ENCODE assay signal across 1 cellular context in the genomic region with DNA sequence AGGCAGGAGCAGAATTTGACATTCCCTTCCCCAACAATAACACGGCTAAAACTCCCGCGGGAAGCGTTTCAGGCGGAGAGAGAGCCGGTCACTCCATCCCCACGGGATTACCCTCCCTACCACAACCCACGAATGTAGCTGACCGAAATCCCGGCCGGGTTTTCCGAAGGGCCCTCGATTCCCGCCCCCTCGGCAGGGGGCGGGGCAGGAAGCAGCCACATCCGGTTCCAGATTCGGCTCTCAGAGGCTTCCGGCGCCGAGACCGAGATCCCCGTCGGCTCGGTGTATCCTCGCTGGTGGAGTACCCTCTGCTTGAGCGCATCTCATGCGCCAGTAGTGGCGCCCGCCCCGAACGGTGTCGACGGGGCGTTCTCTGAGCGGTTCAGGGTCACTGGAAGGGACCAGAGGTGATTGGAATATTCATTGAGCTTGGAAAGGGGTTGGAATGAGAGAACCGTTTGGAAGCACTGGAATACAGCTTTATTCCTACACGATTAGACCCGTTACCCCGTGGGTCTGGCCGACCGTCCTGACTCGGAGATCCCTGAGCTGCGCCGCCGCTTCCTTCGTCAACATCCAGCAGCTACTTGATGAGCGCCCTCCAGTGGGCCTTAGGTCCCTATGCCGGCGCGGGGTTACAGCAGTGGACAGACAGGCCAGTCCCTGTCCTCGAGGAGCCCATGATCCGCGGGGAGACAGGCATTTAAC.
TF ChIP-seq lines count a peak whose summit lies in the region.

No MANE protein-coding gene starts in this region.

TF ChIP-seq in HepG2, 621 proteins besides CTCF, POLR2A, EP300 and RAD21 (continued from another document and continues in another):
- TF ChIP-seq ZBTB2 (CRISPR knock-in tag; IDR thresholded peaks at IDR 0.05; ENCODE audit: low read depth) (no peak; the same call in none of the 2 replicates), SOX5 (CRISPR knock-in tag; IDR thresholded peaks at IDR 0.05; ENCODE audit: borderline replicate concordance) (no peak), CHCHD3 (CRISPR knock-in tag; IDR thresholded peaks at IDR 0.05) (no peak; the same call in 1 of the 2 replicates), SAP130 (CRISPR knock-in tag; IDR thresholded peaks at IDR 0.05; ENCODE audit: low read depth) (peak; percentile 90), ZNF484 (CRISPR knock-in tag; IDR thresholded peaks at IDR 0.05; ENCODE audit: borderline replicate concordance, low read depth) (no peak), SP2 (CRISPR knock-in tag; IDR thresholded peaks at IDR 0.05) (peak; percentile 64), NFYB (CRISPR knock-in tag; IDR thresholded peaks at IDR 0.05) (peak; percentile 47), ZBTB3 (CRISPR knock-in tag; IDR thresholded peaks at IDR 0.05; ENCODE audit: borderline replicate concordance, low read depth) (peak; percentile 89), MAFG (CRISPR knock-in tag; IDR thresholded peaks at IDR 0.05) (no peak), ZNF639 (CRISPR knock-in tag; conservative IDR thresholded peaks at IDR 0.05) (peak; percentile 82), TEAD2 (CRISPR knock-in tag; IDR thresholded peaks at IDR 0.05) (no peak), ZFP1 (CRISPR knock-in tag; IDR thresholded peaks at IDR 0.05) (peak; percentile 81; the same call in 1 of the 2 replicates), SMAD3 (CRISPR knock-in tag; IDR thresholded peaks at IDR 0.05) (peak; percentile 85; the same call in 1 of the 2 replicates), KMT2B (CRISPR knock-in tag; IDR thresholded peaks at IDR 0.05) (peak; percentile 81), ISL2 (CRISPR knock-in tag; IDR thresholded peaks at IDR 0.05) (peak; percentile 47; the same call in 1 of the 2 replicates), TCF7L2 (IDR thresholded peaks at IDR 0.05; ENCODE audit: low read depth, low read length) (no peak), THAP9 (CRISPR knock-in tag; IDR thresholded peaks at IDR 0.05; ENCODE audit: borderline replicate concordance) (peak; percentile 88), PATZ1 (CRISPR knock-in tag; IDR thresholded peaks at IDR 0.05) (no peak), ZNF543 (CRISPR knock-in tag; IDR thresholded peaks at IDR 0.05) (0 out of 2 replicates have a peak, but pooled peaks have one; percentile 38), REL (CRISPR knock-in tag; conservative IDR thresholded peaks at IDR 0.05) (peak; percentile 92), RXRB (CRISPR knock-in tag; IDR thresholded peaks at IDR 0.05; ENCODE audit: borderline replicate concordance) (peak; percentile 54; the same call in 1 of the 2 replicates), STAT5B (CRISPR knock-in tag; IDR thresholded peaks at IDR 0.05) (peak; percentile 64; the same call in 1 of the 2 replicates), ZHX1 (CRISPR knock-in tag; IDR thresholded peaks at IDR 0.05; ENCODE audit: low read depth) (no peak), RCOR2 (CRISPR knock-in tag; IDR thresholded peaks at IDR 0.05) (peak; percentile 33; the same call in 1 of the 2 replicates), ZNF616 (CRISPR knock-in tag; IDR thresholded peaks at IDR 0.05; ENCODE audit: low read depth) (peak; percentile 56), GZF1 (CRISPR knock-in tag; IDR thresholded peaks at IDR 0.05) (no peak; the same call in 1 of the 2 replicates), ZNF382 (CRISPR knock-in tag; IDR thresholded peaks at IDR 0.05; ENCODE audit: borderline replicate concordance) (no peak), KDM1A (CRISPR knock-in tag; IDR thresholded peaks at IDR 0.05) (no peak; the same call in none of the 2 replicates), ZNF879 (CRISPR knock-in tag; IDR thresholded peaks at IDR 0.05) (peak; percentile 89), RFXAP (CRISPR knock-in tag; IDR thresholded peaks at IDR 0.05; ENCODE audit: borderline replicate concordance) (peak; percentile 55; the same call in 1 of the 2 replicates), ZNF83 (CRISPR knock-in tag; IDR thresholded peaks at IDR 0.05; ENCODE audit: borderline replicate concordance) (no peak)
- TF ChIP-seq, protein P1, sequence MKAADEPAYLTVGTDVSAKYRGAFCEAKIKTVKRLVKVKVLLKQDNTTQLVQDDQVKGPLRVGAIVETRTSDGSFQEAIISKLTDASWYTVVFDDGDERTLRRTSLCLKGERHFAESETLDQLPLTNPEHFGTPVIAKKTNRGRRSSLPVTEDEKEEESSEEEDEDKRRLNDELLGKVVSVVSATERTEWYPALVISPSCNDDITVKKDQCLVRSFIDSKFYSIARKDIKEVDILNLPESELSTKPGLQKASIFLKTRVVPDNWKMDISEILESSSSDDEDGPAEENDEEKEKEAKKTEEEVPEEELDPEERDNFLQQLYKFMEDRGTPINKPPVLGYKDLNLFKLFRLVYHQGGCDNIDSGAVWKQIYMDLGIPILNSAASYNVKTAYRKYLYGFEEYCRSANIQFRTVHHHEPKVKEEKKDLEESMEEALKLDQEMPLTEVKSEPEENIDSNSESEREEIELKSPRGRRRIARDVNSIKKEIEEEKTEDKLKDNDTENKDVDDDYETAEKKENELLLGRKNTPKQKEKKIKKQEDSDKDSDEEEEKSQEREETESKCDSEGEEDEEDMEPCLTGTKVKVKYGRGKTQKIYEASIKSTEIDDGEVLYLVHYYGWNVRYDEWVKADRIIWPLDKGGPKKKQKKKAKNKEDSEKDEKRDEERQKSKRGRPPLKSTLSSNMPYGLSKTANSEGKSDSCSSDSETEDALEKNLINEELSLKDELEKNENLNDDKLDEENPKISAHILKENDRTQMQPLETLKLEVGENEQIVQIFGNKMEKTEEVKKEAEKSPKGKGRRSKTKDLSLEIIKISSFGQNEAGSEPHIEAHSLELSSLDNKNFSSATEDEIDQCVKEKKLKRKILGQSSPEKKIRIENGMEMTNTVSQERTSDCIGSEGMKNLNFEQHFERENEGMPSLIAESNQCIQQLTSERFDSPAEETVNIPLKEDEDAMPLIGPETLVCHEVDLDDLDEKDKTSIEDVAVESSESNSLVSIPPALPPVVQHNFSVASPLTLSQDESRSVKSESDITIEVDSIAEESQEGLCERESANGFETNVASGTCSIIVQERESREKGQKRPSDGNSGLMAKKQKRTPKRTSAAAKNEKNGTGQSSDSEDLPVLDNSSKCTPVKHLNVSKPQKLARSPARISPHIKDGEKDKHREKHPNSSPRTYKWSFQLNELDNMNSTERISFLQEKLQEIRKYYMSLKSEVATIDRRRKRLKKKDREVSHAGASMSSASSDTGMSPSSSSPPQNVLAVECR (CRISPR knock-in tag; IDR thresholded peaks at IDR 0.05; ENCODE audit: borderline replicate concordance), result peak; percentile 93
- TF ChIP-seq, protein P2, sequence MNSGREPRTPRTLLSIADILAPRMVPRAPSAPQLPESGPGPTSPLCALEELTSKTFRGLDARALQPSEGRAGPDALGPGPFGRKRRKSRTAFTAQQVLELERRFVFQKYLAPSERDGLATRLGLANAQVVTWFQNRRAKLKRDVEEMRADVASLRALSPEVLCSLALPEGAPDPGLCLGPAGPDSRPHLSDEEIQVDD (CRISPR knock-in tag; IDR thresholded peaks at IDR 0.05; ENCODE audit: borderline replicate concordance), result no peak
- TF ChIP-seq, protein P3, sequence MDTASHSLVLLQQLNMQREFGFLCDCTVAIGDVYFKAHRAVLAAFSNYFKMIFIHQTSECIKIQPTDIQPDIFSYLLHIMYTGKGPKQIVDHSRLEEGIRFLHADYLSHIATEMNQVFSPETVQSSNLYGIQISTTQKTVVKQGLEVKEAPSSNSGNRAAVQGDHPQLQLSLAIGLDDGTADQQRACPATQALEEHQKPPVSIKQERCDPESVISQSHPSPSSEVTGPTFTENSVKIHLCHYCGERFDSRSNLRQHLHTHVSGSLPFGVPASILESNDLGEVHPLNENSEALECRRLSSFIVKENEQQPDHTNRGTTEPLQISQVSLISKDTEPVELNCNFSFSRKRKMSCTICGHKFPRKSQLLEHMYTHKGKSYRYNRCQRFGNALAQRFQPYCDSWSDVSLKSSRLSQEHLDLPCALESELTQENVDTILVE (CRISPR knock-in tag; IDR thresholded peaks at IDR 0.05), result peak; percentile 93
- TF ChIP-seq, protein P4, sequence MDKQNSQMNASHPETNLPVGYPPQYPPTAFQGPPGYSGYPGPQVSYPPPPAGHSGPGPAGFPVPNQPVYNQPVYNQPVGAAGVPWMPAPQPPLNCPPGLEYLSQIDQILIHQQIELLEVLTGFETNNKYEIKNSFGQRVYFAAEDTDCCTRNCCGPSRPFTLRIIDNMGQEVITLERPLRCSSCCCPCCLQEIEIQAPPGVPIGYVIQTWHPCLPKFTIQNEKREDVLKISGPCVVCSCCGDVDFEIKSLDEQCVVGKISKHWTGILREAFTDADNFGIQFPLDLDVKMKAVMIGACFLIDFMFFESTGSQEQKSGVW (CRISPR knock-in tag; IDR thresholded peaks at IDR 0.05; ENCODE audit: borderline replicate concordance), result no peak
- TF ChIP-seq, protein P5, sequence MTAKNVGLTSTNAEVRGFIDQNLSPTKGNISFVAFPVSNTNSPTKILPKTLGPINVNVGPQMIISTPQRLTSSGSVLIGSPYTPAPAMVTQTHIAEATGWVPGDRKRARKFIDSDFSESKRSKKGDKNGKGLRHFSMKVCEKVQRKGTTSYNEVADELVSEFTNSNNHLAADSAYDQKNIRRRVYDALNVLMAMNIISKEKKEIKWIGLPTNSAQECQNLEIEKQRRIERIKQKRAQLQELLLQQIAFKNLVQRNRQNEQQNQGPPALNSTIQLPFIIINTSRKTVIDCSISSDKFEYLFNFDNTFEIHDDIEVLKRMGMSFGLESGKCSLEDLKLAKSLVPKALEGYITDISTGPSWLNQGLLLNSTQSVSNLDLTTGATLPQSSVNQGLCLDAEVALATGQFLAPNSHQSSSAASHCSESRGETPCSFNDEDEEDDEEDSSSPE (CRISPR knock-in tag; IDR thresholded peaks at IDR 0.05), result peak; percentile 82
